In genomic region chr19:51018745-51019543, GRCh38 we compare ENCODE assay signal across 8 cellular contexts. TPM values are rescaled to one million over a fixed set of nuclear protein-coding genes. Genes with fewer than 3 reads are reported as not detected.
DNase-seq lines count a peak whose midpoint lies in the region; ATAC-seq, FAIRE-seq and TF ChIP-seq lines count a peak whose summit lies in the region.
"Had no signal": no experiment of that assay in that cellular context is flagged by ENCODE, and none has a peak within 500 bp of the region (broad histone marks: within the 10 kb centered on the region; RNA-seq: fewer than 3 reads in every experiment).

No MANE protein-coding gene starts in this region.

- intact Hi-C loops in PC-9 (cut with micrococcal nuclease; ENCODE audit: unreplicated experiment) (loop anchor here (5.0 to 10.0 kb wide), 3 partner anchors 148 to 314 kb away; no protein-coding TSS in a partner anchor), prostate gland (cut with DNase I) (no loop called here)

- peaks cover 2% of the 10 kb centered on the region for H3K36me3 Mint-ChIP-seq in chondrocyte (ENCODE audit: low read depth)

- no peaks in the 10 kb centered on the region for H3K36me3 ChIP-seq in H7 (replicated peaks; ENCODE audit: control insufficient read depth, insufficient read depth, low read length)
- H3K36me3 ChIP-seq in PC-9 (ENCODE audit: low read depth): no peaks in the 10 kb centered on the region
- H3K36me3 ChIP-seq in cardiac muscle cell: no peaks in the 10 kb centered on the region
- no peaks in the 10 kb centered on the region for H3K36me3 ChIP-seq in prostate gland
- H3K36me3 ChIP-seq: neutrophil had no signal

- CTCF ChIA-PET in PC-9 (lab: Charles Lee): interaction anchor here (0.6 to 1.1 kb wide), 5 partner anchors 35 to 113 kb away, joined by 3 to 8 read pairs (median 3); no protein-coding TSS in a partner anchor

- H3K4me3 ChIP-seq in H7 (ENCODE audit: insufficient read depth, low read depth, low read length) (peak overlapping the region; percentile 57), PC-9 (peak overlapping the region; percentile 79), cardiac muscle cell (peak overlapping the region; percentile 17), prostate gland (peak overlapping the region; percentile 32 to 35)

- H3K27me3 ChIP-seq in H7 (ENCODE audit: control insufficient read depth, insufficient read depth, low read length) (peaks cover 31% of the 10 kb centered on the region), PC-9 (ENCODE audit: insufficient read depth, low read depth) (no peaks in the 10 kb centered on the region), cardiac muscle cell (peaks cover 62% of the 10 kb centered on the region), prostate gland (replicated peaks; ENCODE audit: insufficient read depth) (no peaks in the 10 kb centered on the region)

- H3K9me2 ChIP-seq in PC-9 (ENCODE audit: insufficient read depth): no peaks in the 10 kb centered on the region

- peaks cover 6% of the 10 kb centered on the region for H3K4me1 Mint-ChIP-seq in chondrocyte (ENCODE audit: low read depth)

- ATAC-seq in HG03045 (IDR thresholded peaks at IDR 0.05; ENCODE audit: unreplicated experiment): no peak

- H3K27me3 Mint-ChIP-seq in chondrocyte (ENCODE audit: low read depth): peaks cover 60% of the 10 kb centered on the region

- H2AFZ ChIP-seq in PC-9: peak overlapping the region; percentile 90

- DNase-seq in H7 (peak; percentile 90), PC-9 (peak; percentile 79 to 87), cardiac muscle cell (ENCODE audit: low read depth in 1 of 2, low spot score in 1 of 2) (peak; percentile 21 to 44), prostate gland (ENCODE audit: low spot score) (peak; percentile 60), chondrocyte (ENCODE audit: low spot score) (no peak), urothelium cell line (ENCODE audit: low spot score) (no peak)

- peaks cover 19% of the 10 kb centered on the region for H3K4me1 ChIP-seq in PC-9 (replicated peaks; ENCODE audit: insufficient read depth)
- H3K4me1 ChIP-seq in cardiac muscle cell (ENCODE audit: low read depth): no peaks in the 10 kb centered on the region
- H3K4me1 ChIP-seq in prostate gland (replicated peaks): no peaks in the 10 kb centered on the region

- H3K4me2 ChIP-seq in PC-9: peak overlapping the region; percentile 95

- H3K27ac ChIP-seq in PC-9 (peak overlapping the region; percentile 81), cardiac muscle cell (no peak overlapping the region), prostate gland (peak overlapping the region; percentile 72 to 80)
- H3K27ac ChIP-seq: neutrophil had no signal

- H3K79me2 ChIP-seq in PC-9 (ENCODE audit: low read depth): no peaks in the 10 kb centered on the region

- H3K27ac Mint-ChIP-seq in chondrocyte (ENCODE audit: unreplicated experiment): no peak overlapping the region

- POLR2A ChIA-PET in PC-9 (lab: Charles Lee; ENCODE audit: unreplicated experiment): interaction anchor here (0.6 to 1.9 kb wide), 7 partner anchors 17 to 68 kb away, joined by 3 to 23 read pairs (median 6); partner anchors contain the start of gene KLK8

- FAIRE-seq in urothelium cell line (lab: Jason Lieb, UNC): no peak

- BruUV-seq in PC-9 (replicated peaks; lab: Mats Ljungman, UMichigan): TSS peak; percentile 90

- no peaks in the 10 kb centered on the region for H4K20me1 ChIP-seq in PC-9 (ENCODE audit: insufficient read depth)

- H3K9me3 ChIP-seq in PC-9 (ENCODE audit: insufficient read depth, low read depth) (no peaks in the 10 kb centered on the region), cardiac muscle cell (ENCODE audit: low read depth) (no peaks in the 10 kb centered on the region), prostate gland (no peaks in the 10 kb centered on the region)
- H3K9me3 ChIP-seq: neutrophil had no signal

- no peaks in the 10 kb centered on the region for H3K9me3 Mint-ChIP-seq in chondrocyte (ENCODE audit: low read depth)

- H3F3A ChIP-seq in PC-9 (ENCODE audit: insufficient read depth, low read depth): peaks cover 39% of the 10 kb centered on the region

- peak; percentile 66 for TF ChIP-seq POLR2A in prostate gland (IDR thresholded peaks at IDR 0.05)

- 3% methylated on average over 66 of the region's 68 CpGs for WGBS in prostate gland

- no peak overlapping the region for H3K4me3 Mint-ChIP-seq in chondrocyte (ENCODE audit: unreplicated experiment)

- no peak for TF ChIP-seq CTCF in PC-9 (conservative IDR thresholded peaks at IDR 0.05)
- no peak for TF ChIP-seq CTCF in cardiac muscle cell (IDR thresholded peaks at IDR 0.05; ENCODE audit: low read depth, low read length)
- TF ChIP-seq CTCF in prostate gland (IDR thresholded peaks at IDR 0.05): no peak
- no peak for TF ChIP-seq CTCF in chondrocyte (IDR thresholded peaks at IDR 0.05)

RNA-seq across cellular contexts. Expression of gene KLK10, which starts 0.6 kb away (rescaled TPM):
- total RNA-seq in H7 (2014; rRNA removed; shearing (Covaris generic)): 0.14 and 2.4 TPM in 2 replicates
- total RNA-seq in PC-9 (2021) (28.0 and 28.9 TPM in 2 replicates), cardiac muscle cell (0.07 and 0.66 TPM in 2 replicates), prostate gland (10 to 100 TPM in 1 of 2 donors, 1 to 10 TPM in 1; 7.4 to 49.6 TPM), chondrocyte (not detected in 3 replicates)
- not detected in 2 replicates for polyA plus RNA-seq in cardiac muscle cell

RNA-seq across cellular contexts. Expression of gene KLK11, which starts 7.5 kb away (rescaled TPM):
- total RNA-seq in H7 (2014; rRNA removed; shearing (Covaris generic)): not detected in 2 replicates
- total RNA-seq in PC-9 (2021): 1.5 and 1.6 TPM in 2 replicates
- not detected in 2 replicates for total RNA-seq in cardiac muscle cell
- not detected in 2 replicates for polyA plus RNA-seq in cardiac muscle cell
- total RNA-seq in prostate gland: 100 to 1,000 TPM in 1 of 2 donors, 10 to 100 TPM in 1; 67.7 to 315 TPM
- total RNA-seq in chondrocyte: not detected in 3 replicates

RNA-seq across cellular contexts. Expression of gene KLK12, which starts 15.9 kb away (rescaled TPM):
- not detected in 2 replicates for total RNA-seq in H7 (2014; rRNA removed; shearing (Covaris generic))
- total RNA-seq in PC-9 (2021): not detected in 2 replicates
- not detected in 2 replicates for total RNA-seq in cardiac muscle cell
- not detected in 2 replicates for polyA plus RNA-seq in cardiac muscle cell
- under 1 TPM in 1 of 2 donors, not detected in 1; 0.73 TPM for total RNA-seq in prostate gland
- total RNA-seq in chondrocyte: not detected in 3 replicates

RNA-seq across cellular contexts. Expression of gene KLK8, which starts 17.5 kb away (rescaled TPM):
- total RNA-seq in H7 (2014; rRNA removed; shearing (Covaris generic)): 6.4 and 11.0 TPM in 2 replicates
- total RNA-seq in PC-9 (2021) (120 and 128 TPM in 2 replicates), cardiac muscle cell (not detected in 2 replicates), prostate gland (not detected), chondrocyte (not detected in 3 replicates)
- not detected in 2 replicates for polyA plus RNA-seq in cardiac muscle cell

RNA-seq across cellular contexts. Expression of gene KLK7, which starts 35.2 kb away (rescaled TPM):
- 0.24 and 1.1 TPM in 2 replicates for total RNA-seq in H7 (2014; rRNA removed; shearing (Covaris generic))
- total RNA-seq in PC-9 (2021) (98.1 and 138 TPM in 2 replicates), cardiac muscle cell (not detected in 2 replicates), prostate gland (1 to 10 TPM in 1 of 2 donors, under 1 TPM in 1; 0.68 to 1.2 TPM), chondrocyte (not detected in 3 replicates)
- polyA plus RNA-seq in cardiac muscle cell: 0.43 TPM in 1 of 2 replicates, not detected in the other

Comparison
In these comparisons a context has a peak if more than half of its experiments do, and no peak if none do; other contexts are left out.
1. DNase-seq: peak in H7 (single experiment), PC-9 (2 of 2), cardiac muscle cell (2 of 2) and prostate gland (single experiment); none in chondrocyte (single experiment) and urothelium cell line (single experiment).
2. H3K4me3 ChIP-seq: peak in every context shown above with its lines; median percentile 79 in PC-9; 57 in H7; 34 in prostate gland; 17 in cardiac muscle cell.
3. RNA of gene KLK11, which starts 7.5 kb away (total RNA-seq): 67.7 to 315 TPM in prostate gland; 1.5 to 1.6 TPM in PC-9, not detected in H7, not detected in cardiac muscle cell and not detected in chondrocyte; every median in the first group is over 10 times any median in the second.